Comparison of ENCODE assay signal across 10 cellular contexts in the genomic region with DNA sequence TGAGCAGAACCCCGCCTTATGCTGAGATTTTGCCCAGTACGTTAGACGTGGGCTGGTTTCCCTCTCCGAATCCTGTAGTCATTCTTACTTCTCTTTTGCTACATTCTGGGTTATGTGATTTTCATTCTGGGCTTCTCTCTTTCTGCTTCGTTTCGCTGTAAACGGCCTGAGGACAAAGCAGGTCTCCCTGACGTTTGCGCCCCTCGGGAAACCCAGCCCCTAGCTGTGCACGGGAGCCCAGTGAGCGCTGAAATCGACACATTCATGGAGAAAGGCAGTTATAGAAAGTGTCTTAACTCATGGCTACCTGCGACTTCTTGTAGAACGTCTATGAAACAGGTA. TPM values are rescaled to one million over a fixed set of nuclear protein-coding genes. Genes with fewer than 3 reads are reported as not detected.
DNase-seq lines count a peak whose midpoint lies in the region; ATAC-seq and TF ChIP-seq lines count a peak whose summit lies in the region.
"Had no signal": no experiment of that assay in that cellular context is flagged by ENCODE, and none has a peak within 500 bp of the region (broad histone marks: within the 10 kb centered on the region; RNA-seq: fewer than 3 reads in every experiment).

No MANE protein-coding gene starts in this region.

- no peaks in the 10 kb centered on the region for H3K36me3 ChIP-seq in mesenchymal stem cell (ENCODE audit: control insufficient read depth in 1 of 2, insufficient read depth in 2 of 2, low read depth in 1 of 2, low read length in 2 of 2)
- no peaks in the 10 kb centered on the region for H3K36me3 ChIP-seq in thoracic aorta

- no peaks in the 10 kb centered on the region for H3K9me3 Mint-ChIP-seq in activated CD4-positive, alpha-beta T cell treated with anti-CD3 and anti-CD28 coated beads, Interleukin-2, amount 10 ng/mL, durations not matched to agents 7 days and 5 days
- H3K9me3 Mint-ChIP-seq in chondrocyte (ENCODE audit: low read depth) = peaks cover 4% of the 10 kb centered on the region

- H3K23ac ChIP-seq in mesenchymal stem cell (ENCODE audit: low read length in 2 of 2) = no peak overlapping the region

- H3K14ac ChIP-seq in mesenchymal stem cell (ENCODE audit: low read length in 2 of 2) = no peak overlapping the region

- CTCF ChIA-PET in activated CD4-positive, alpha-beta T cell treated with anti-CD3 and anti-CD28 coated beads, Interleukin-2, amount 10 ng/mL, durations not matched to agents 7 days and 5 days (lab: Charles Lee) = interaction anchor here (0.8 kb wide), 1 partner anchor 582 kb away, joined by 3 read pairs; no protein-coding TSS in a partner anchor

- peak overlapping the region in 1 of 2 experiments; percentile 73 for H3K4me3 ChIP-seq in mesenchymal stem cell (ENCODE audit: insufficient read depth in 1 of 2, low read depth in 1 of 2, low read length in 2 of 2)
- peak overlapping the region; percentile 61 for H3K4me3 ChIP-seq in thoracic aorta

- no peak overlapping the region for H2AFZ ChIP-seq in mesenchymal stem cell (ENCODE audit: low read depth, low read length)

- H3K27ac ChIP-seq in mesenchymal stem cell (ENCODE audit: low read length, poor library complexity, severe bottlenecking) (no peak overlapping the region), thoracic aorta (no peak overlapping the region)

- no peak overlapping the region for H2BK12ac ChIP-seq in mesenchymal stem cell (ENCODE audit: low read length in 2 of 2)

- no peak overlapping the region for H2AK5ac ChIP-seq in mesenchymal stem cell (ENCODE audit: low read length, severe bottlenecking)

- peak overlapping the region; percentile 44 for H3K9ac ChIP-seq in mesenchymal stem cell (ENCODE audit: low read length)

- no peaks in the 10 kb centered on the region for H3K79me1 ChIP-seq in mesenchymal stem cell (replicated peaks; ENCODE audit: low read length, poor library complexity, severe bottlenecking)

- H2BK15ac ChIP-seq in mesenchymal stem cell (ENCODE audit: low read depth, poor library complexity, severe bottlenecking) = no peak overlapping the region

- H3K4me2 ChIP-seq in mesenchymal stem cell (ENCODE audit: low read length, poor library complexity, severe bottlenecking) = peak overlapping the region; percentile 66

- H3K27me3 Mint-ChIP-seq in activated CD4-positive, alpha-beta T cell treated with anti-CD3 and anti-CD28 coated beads, Interleukin-2, amount 10 ng/mL, durations not matched to agents 7 days and 5 days = peaks cover 60% of the 10 kb centered on the region
- peaks cover 44% of the 10 kb centered on the region for H3K27me3 Mint-ChIP-seq in chondrocyte (ENCODE audit: low read depth)

- no peaks in the 10 kb centered on the region for H3K36me3 Mint-ChIP-seq in activated CD4-positive, alpha-beta T cell treated with anti-CD3 and anti-CD28 coated beads, Interleukin-2, amount 10 ng/mL, durations not matched to agents 7 days and 5 days (ENCODE audit: low read depth)
- H3K36me3 Mint-ChIP-seq in chondrocyte (ENCODE audit: low read depth) = no peaks in the 10 kb centered on the region

- H4K8ac ChIP-seq in mesenchymal stem cell (ENCODE audit: low read length) = no peak overlapping the region

- 9% methylated on average over 13 of the region's 15 CpGs for WGBS in mesenchymal stem cell

- H2BK5ac ChIP-seq in mesenchymal stem cell (ENCODE audit: low read depth, low read length, poor library complexity, severe bottlenecking) = no peak overlapping the region

- peaks cover 15 to 33% of the 10 kb centered on the region in 2 experiments for H3K27me3 ChIP-seq in mesenchymal stem cell (ENCODE audit: control insufficient read depth in 1 of 2, insufficient read depth in 1 of 2, low read length in 2 of 2)
- no peaks in the 10 kb centered on the region for H3K27me3 ChIP-seq in thoracic aorta (replicated peaks; ENCODE audit: insufficient read depth)

- TF ChIP-seq CTCF in chondrocyte (IDR thresholded peaks at IDR 0.05) (peak; percentile 35), thoracic aorta (IDR thresholded peaks at IDR 0.05) (no peak)

- no peak overlapping the region for H2BK120ac ChIP-seq in mesenchymal stem cell (ENCODE audit: low read depth, low read length)

- peaks cover 6% of the 10 kb centered on the region for H3K4me1 Mint-ChIP-seq in activated CD4-positive, alpha-beta T cell treated with anti-CD3 and anti-CD28 coated beads, Interleukin-2, amount 10 ng/mL, durations not matched to agents 7 days and 5 days
- H3K4me1 Mint-ChIP-seq in chondrocyte (ENCODE audit: low read depth) = peaks cover 23% of the 10 kb centered on the region

- POLR2A ChIA-PET in activated CD4-positive, alpha-beta T cell treated with anti-CD3 and anti-CD28 coated beads, Interleukin-2, amount 10 ng/mL, durations not matched to agents 7 days and 5 days (lab: Charles Lee) = no interaction called here

- no peaks in the 10 kb centered on the region for H3K9me3 ChIP-seq in mesenchymal stem cell (ENCODE audit: control insufficient read depth, low read length)
- H3K9me3 ChIP-seq in thoracic aorta = no peaks in the 10 kb centered on the region

- H3K18ac ChIP-seq in mesenchymal stem cell (ENCODE audit: low read depth in 1 of 2, low read length in 2 of 2) = no peak overlapping the region

- H4K91ac ChIP-seq in mesenchymal stem cell (ENCODE audit: low read length) = no peak overlapping the region

- no peak for DNase-seq in activated CD4-positive, alpha-beta T cell treated with anti-CD3 and anti-CD28 coated beads, Interleukin-2, amount 10 ng/mL, durations not matched to agents 7 days and 5 days
- no peak for DNase-seq in activated CD4-positive, alpha-beta T cell treated with anti-CD3 and anti-CD28 coated beads, Interleukin-2, amount 50 U/mL, for 48 hours
- DNase-seq in chondrocyte (ENCODE audit: low spot score) (no peak), mesenchymal stem cell (no peak), thoracic aorta (ENCODE audit: low spot score) (no peak), NCI-H2107 treated with DMSO at 0.1 percent for 48 hours (lab: John Stamatoyannopoulos, UW; ENCODE audit: unreplicated experiment) (no peak), NCI-H345 treated with DMSO at 0.1 percent for 48 hours (lab: John Stamatoyannopoulos, UW; ENCODE audit: unreplicated experiment) (no peak), T-helper 9 cell (no peak)
- DNase-seq: activated gamma-delta T cell treated with Interleukin-2 at 50 U/mL for 16 hours had no signal

- H3K4ac ChIP-seq in mesenchymal stem cell (ENCODE audit: low read depth in 1 of 2, low read length in 2 of 2) = no peak overlapping the region

- peak overlapping the region; percentile 4 for H3K4me3 Mint-ChIP-seq in activated CD4-positive, alpha-beta T cell treated with anti-CD3 and anti-CD28 coated beads, Interleukin-2, amount 10 ng/mL, durations not matched to agents 7 days and 5 days
- H3K4me3 Mint-ChIP-seq in chondrocyte (ENCODE audit: unreplicated experiment) = peak overlapping the region; percentile 72

- H3K27ac Mint-ChIP-seq in activated CD4-positive, alpha-beta T cell treated with anti-CD3 and anti-CD28 coated beads, Interleukin-2, amount 10 ng/mL, durations not matched to agents 7 days and 5 days = no peak overlapping the region
- no peak overlapping the region for H3K27ac Mint-ChIP-seq in chondrocyte (ENCODE audit: unreplicated experiment)

- H3K4me1 ChIP-seq in mesenchymal stem cell (ENCODE audit: control insufficient read depth, insufficient read depth, low read depth, low read length) (peaks cover 11% of the 10 kb centered on the region), thoracic aorta (ENCODE audit: control insufficient read depth in 1 of 2, low read depth in 2 of 2) (no peaks in the 10 kb centered on the region)

- no peak for ATAC-seq in thoracic aorta (ENCODE audit: insufficient number of reproducible peaks, low FRiP score, low read depth)

RNA-seq across cellular contexts. Expression of a gene that starts 22.7 kb away (rescaled TPM):
- total RNA-seq in activated CD4-positive, alpha-beta T cell treated with anti-CD3 and anti-CD28 coated beads, Interleukin-2, amount 10 ng/mL, durations not matched to agents 7 days and 5 days = not detected
- not detected in 3 replicates for total RNA-seq in chondrocyte
- polyA plus RNA-seq in mesenchymal stem cell (2013, experiment 1 of 2) = not detected
- not detected for polyA plus RNA-seq in mesenchymal stem cell (2013, experiment 2 of 2)
- total RNA-seq in thoracic aorta = not detected
- total RNA-seq: SK-MEL-5 had no signal
